In genomic region chr11:75369846-75370245, GRCh38 we compare ENCODE assay signal across 18 cellular contexts. TPM values are rescaled to one million over a fixed set of nuclear protein-coding genes. Genes with fewer than 3 reads are reported as not detected.
DNase-seq lines count a peak whose midpoint lies in the region; FAIRE-seq and TF ChIP-seq lines count a peak whose summit lies in the region.
"Had no signal": no experiment of that assay in that cellular context is flagged by ENCODE, and none has a peak within 500 bp of the region (broad histone marks: within the 10 kb centered on the region; RNA-seq: fewer than 3 reads in every experiment).

No MANE protein-coding gene starts in this region.

- no peaks in the 10 kb centered on the region for H3K9me3 ChIP-seq in H1 (ENCODE audit: insufficient read depth in 2 of 2, low read depth in 1 of 2, low read length in 1 of 2)
- H3K9me3 ChIP-seq in spleen = peaks cover 0 to 15% (median 11%) of the 10 kb centered on the region in 8 donors
- no peaks in the 10 kb centered on the region for H3K9me3 ChIP-seq in A673 (ENCODE audit: low read depth, low read length, poor library complexity, severe bottlenecking)
- H3K9me3 ChIP-seq: thoracic aorta had no signal

- H2BK5ac ChIP-seq in H1 (ENCODE audit: low read depth, low read length) = no peak overlapping the region

- peak overlapping the region; percentile 82 for H3K27ac Mint-ChIP-seq in T-helper 2 cell treated with Interferon-gamma antibody and Interleukin-4, amounts not matched to agents 5 μg/mL and 100 μg/mL, for 36 hours
- H3K27ac Mint-ChIP-seq: nephron had no signal

- no peaks in the 10 kb centered on the region for H3K79me2 ChIP-seq in H1 (ENCODE audit: control insufficient read depth in 1 of 2, insufficient read depth in 2 of 2, low read length in 2 of 2)

- TF ChIP-seq POLR2A in H1 (IDR thresholded peaks at IDR 0.05; ENCODE audit: control extremely low read depth in 1 of 2, low read depth in 2 of 2, low read length in 2 of 2) = no peak
- no peak for TF ChIP-seq POLR2A in spleen (IDR thresholded peaks at IDR 0.05)

- no peak overlapping the region for H3K4ac ChIP-seq in H1 (replicated peaks; ENCODE audit: insufficient read length, low read depth, low read length)

- intact Hi-C loops in spleen (cut with DNase I; ENCODE audit: low total_unique reads) = loop anchor here (10.0 kb wide), 1 partner anchor 445 kb away; no protein-coding TSS in a partner anchor
- intact Hi-C loops in A673 (cut with micrococcal nuclease; ENCODE audit: unreplicated experiment) = no loop called here

- peaks cover 22% of the 10 kb centered on the region for H3K4me1 Mint-ChIP-seq in T-helper 2 cell treated with Interferon-gamma antibody and Interleukin-4, amounts not matched to agents 5 μg/mL and 100 μg/mL, for 36 hours (ENCODE audit: low read depth)

- no peak overlapping the region for H3K14ac ChIP-seq in H1 (ENCODE audit: insufficient read length)

- H3K27me3 Mint-ChIP-seq in T-helper 2 cell treated with Interferon-gamma antibody and Interleukin-4, amounts not matched to agents 5 μg/mL and 100 μg/mL, for 36 hours (ENCODE audit: low read depth) = no peaks in the 10 kb centered on the region

- no peaks in the 10 kb centered on the region for H4K20me1 ChIP-seq in H1 (replicated peaks in 1 of 2; ENCODE audit: control insufficient read depth in 1 of 2, insufficient read depth in 2 of 2, low read length in 2 of 2)

- no peaks in the 10 kb centered on the region for H3K23me2 ChIP-seq in H1 (ENCODE audit: low read depth, low read length)

- H3K36me3 ChIP-seq in H1 (ENCODE audit: control insufficient read depth in 2 of 4, insufficient read depth in 4 of 4, low read length in 3 of 4) (no peaks in the 10 kb centered on the region), spleen (no peaks in the 10 kb centered on the region), A673 (ENCODE audit: insufficient read depth, low read length, poor library complexity, severe bottlenecking) (no peaks in the 10 kb centered on the region)
- H3K36me3 ChIP-seq: thoracic aorta had no signal

- H3K4me3 Mint-ChIP-seq in T-helper 2 cell treated with Interferon-gamma antibody and Interleukin-4, amounts not matched to agents 5 μg/mL and 100 μg/mL, for 36 hours = peak overlapping the region; percentile 54
- H3K4me3 Mint-ChIP-seq: nephron had no signal

- 82% methylated on average over 3 of the region's 3 CpGs; no CpG with 5 or more reads in 1 of the 2 experiments for WGBS in H1 (ENCODE audit: extremely low coverage in 1 of 2, insufficient coverage in 1 of 2, insufficient read length in 1 of 2, insufficient replicate concordance in 2 of 2, low coverage in 1 of 2, low lambda C conversion rate in 2 of 2, missing lambda C conversion rate in 1 of 2), 2 experiments
- WGBS in spleen, 5 donors = 13 to 28% (median 15%) methylated on average over 3 of the region's 3 CpGs

- no peak overlapping the region for H2BK120ac ChIP-seq in H1 (replicated peaks; ENCODE audit: low read depth, low read length)

- no peak overlapping the region for H2BK20ac ChIP-seq in H1 (ENCODE audit: low read length)

- H3K4me2 ChIP-seq in H1 (ENCODE audit: insufficient read depth in 1 of 2, low read depth in 2 of 2, low read length in 2 of 2) = no peak overlapping the region

- peaks cover 4% of the 10 kb centered on the region for H3K9me3 Mint-ChIP-seq in T-helper 2 cell treated with Interferon-gamma antibody and Interleukin-4, amounts not matched to agents 5 μg/mL and 100 μg/mL, for 36 hours

- no peak overlapping the region for H3K9ac ChIP-seq in H1 (replicated peaks in 1 of 4; ENCODE audit: extremely low read depth in 1 of 4, low read depth in 3 of 4, low read length in 3 of 4)

- no peak overlapping the region for H4K91ac ChIP-seq in H1 (replicated peaks; ENCODE audit: insufficient read length, low read length)

- TF ChIP-seq RAD21 in H1 (IDR thresholded peaks at IDR 0.05 in 1 of 2, conservative IDR thresholded peaks at IDR 0.05 in 1 of 2; ENCODE audit: low read depth in 2 of 2, low read length in 2 of 2) = no peak

- H2AFZ ChIP-seq in H1 (ENCODE audit: low read length) = no peak overlapping the region

- H2BK12ac ChIP-seq in H1 (ENCODE audit: low read depth, low read length) = no peak overlapping the region

- H3K4me3 ChIP-seq in H1 (ENCODE audit: extremely low read depth in 1 of 4, insufficient read depth in 2 of 4, low read depth in 3 of 4, low read length in 4 of 4) = no peak overlapping the region
- H3K4me3 ChIP-seq in spleen = no peak overlapping the region
- H3K4me3 ChIP-seq in A673 (ENCODE audit: low read depth, low read length, poor library complexity, severe bottlenecking) = no peak overlapping the region
- H3K4me3 ChIP-seq: thoracic aorta had no signal

- no peak for DNase-seq in T-helper 2 cell treated with Interferon-gamma antibody and Interleukin-4, amounts not matched to agents 5 μg/mL and 100 μg/mL, for 36 hours (ENCODE audit: low spot score)
- no peak for DNase-seq in T-helper 2 cell
- DNase-seq in NOMO-1 treated with DMSO at 0.1 percent for 48 hours (lab: John Stamatoyannopoulos, UW; ENCODE audit: unreplicated experiment) = peak; percentile 59
- no peak for DNase-seq in H1 (ENCODE audit: low read depth in 1 of 2, low spot score in 2 of 2)
- DNase-seq in spleen = no peak
- no peak for DNase-seq in SHP77 (lab: John Stamatoyannopoulos, UW)
- no peak for DNase-seq in effector CD4-positive, alpha-beta T cell
- no peak for DNase-seq in A673 (ENCODE audit: low spot score)
- DNase-seq: activated CD4-positive, CD25-positive, alpha-beta regulatory T cell; effector memory CD4-positive, alpha-beta T cell; foreskin melanocyte; GOT3; islet precursor cell had no signal

- no peak overlapping the region for H4K5ac ChIP-seq in H1 (ENCODE audit: insufficient read length, low read depth, low read length)

- H3K36me3 Mint-ChIP-seq in T-helper 2 cell treated with Interferon-gamma antibody and Interleukin-4, amounts not matched to agents 5 μg/mL and 100 μg/mL, for 36 hours (ENCODE audit: low read depth) = peaks cover 4% of the 10 kb centered on the region

- H3K79me1 ChIP-seq in H1 (ENCODE audit: low read depth, low read length) = no peaks in the 10 kb centered on the region

- H3K27me3 ChIP-seq in H1 (replicated peaks in 1 of 4; ENCODE audit: control insufficient read depth in 3 of 4, extremely low read depth in 1 of 4, insufficient read depth in 3 of 4, low read length in 3 of 4) (no peaks in the 10 kb centered on the region; a peak in 1 of 7 replicates), spleen (replicated peaks in 1 of 7) (no peaks in the 10 kb centered on the region), A673 (replicated peaks; ENCODE audit: insufficient read depth, low read depth, low read length, poor library complexity) (no peaks in the 10 kb centered on the region)

- H3K4me1 ChIP-seq in H1 (replicated peaks in 1 of 4; ENCODE audit: control insufficient read depth in 3 of 4, insufficient read depth in 4 of 4, low read length in 3 of 4) = no peaks in the 10 kb centered on the region
- peaks cover 0 to 44% (median 20%) of the 10 kb centered on the region in 6 donors for H3K4me1 ChIP-seq in spleen
- H3K4me1 ChIP-seq in A673 (ENCODE audit: insufficient read depth, low read length, poor library complexity, severe bottlenecking) = no peaks in the 10 kb centered on the region

- TF ChIP-seq EP300 in H1 (IDR thresholded peaks at IDR 0.05; ENCODE audit: borderline replicate concordance in 1 of 2, low read depth in 2 of 2, low read length in 2 of 2) = no peak

- no peak overlapping the region for H2BK15ac ChIP-seq in H1 (ENCODE audit: low read length)

- H4K8ac ChIP-seq in H1 (ENCODE audit: extremely low read depth, insufficient read depth, low read length) = no peak overlapping the region

- POLR2A ChIA-PET in H1 (lab: Charles Lee; ENCODE audit: partially characterized antibody) (no interaction called here), A673 (lab: Charles Lee; ENCODE audit: low non-redundant PET) (no interaction called here)

- CTCF ChIA-PET in H1 (lab: Charles Lee; ENCODE audit: partially characterized antibody) (interaction anchor here (0.6 to 1.2 kb wide), 2 partner anchors 90 to 95 kb away, joined by 4 read pairs; no protein-coding TSS in a partner anchor), A673 (lab: Charles Lee) (no interaction called here)

- BruUV-seq in A673 (replicated peaks; lab: Mats Ljungman, UMichigan) = no TSS peak

- H3K18ac ChIP-seq in H1 (ENCODE audit: extremely low read depth, low read length) = peak overlapping the region; percentile 38; the same call in 1 of the 2 replicates

- no peak overlapping the region for H3K27ac ChIP-seq in H1 (ENCODE audit: low read depth, low read length)
- peak overlapping the region in 5 of 8 donors; percentile 1 to 45 (median 13) for H3K27ac ChIP-seq in spleen
- no peak overlapping the region for H3K27ac ChIP-seq in A673 (ENCODE audit: low read depth, low read length, poor library complexity, severe bottlenecking)
- H3K27ac ChIP-seq: RWPE1, thoracic aorta had no signal

- no peak overlapping the region for H3K56ac ChIP-seq in H1 (replicated peaks; ENCODE audit: insufficient read length, low read depth, low read length)

- H3K23ac ChIP-seq in H1 (ENCODE audit: insufficient read length) = no peak overlapping the region

- no peak overlapping the region for H2AK5ac ChIP-seq in H1 (ENCODE audit: low read depth, low read length)

- no peak for FAIRE-seq in H1 (lab: Jason Lieb, UNC)
- FAIRE-seq: A204.1, GM19239 had no signal

- TF ChIP-seq CTCF in H1 (IDR thresholded peaks at IDR 0.05; ENCODE audit: control extremely low read depth in 1 of 3, insufficient read depth in 1 of 3, low read depth in 1 of 3, low read length in 3 of 3) (no peak), spleen (IDR thresholded peaks at IDR 0.05 in 8 of 11, conservative IDR thresholded peaks at IDR 0.05 in 3 of 11) (no peak), A673 (conservative IDR thresholded peaks at IDR 0.05; ENCODE audit: low read depth, low read length) (no peak)

RNA-seq across cellular contexts. Expression of gene ARRB1, which starts 18.4 kb away (rescaled TPM):
- total RNA-seq in H1 (2021; fragmentation: NEBNext Ultra II Directional; extraction: Animal tissue kit (Norgen Biotek cat#: 25700)) = 24.1 and 31.8 TPM in 2 replicates
- polyA plus RNA-seq in H1 (2011; rRNA removed) (9.4 and 12.4 TPM in 2 replicates), spleen (10 to 100 TPM; 11.6 to 49.3 (median 13.1) TPM)
- 14.0 TPM for polyA plus RNA-seq in H1 (2011; cell fraction: cytosol; rRNA removed)
- 16.7 TPM for polyA plus RNA-seq in H1 (2011; cell fraction: nucleus; rRNA removed)
- 8.9 to 11.1 TPM (median 10.3 TPM) in 4 replicates for polyA plus RNA-seq in H1 (2012, experiment 1 of 2)
- polyA plus RNA-seq in H1 (2012, experiment 2 of 2) = 7.6 TPM
- 26.6 TPM for polyA plus RNA-seq in H1 (2013, experiment 1 of 2)
- polyA plus RNA-seq in H1 (2013, experiment 2 of 2) = 27.4 TPM
- polyA minus RNA-seq in H1 (2011; rRNA and poly(A)+ RNA removed) = 37.7 and 39.1 TPM in 2 replicates
- 16.1 TPM for polyA minus RNA-seq in H1 (2011; cell fraction: cytosol; rRNA and poly(A)+ RNA removed)
- polyA minus RNA-seq in H1 (2011; cell fraction: nucleus; rRNA and poly(A)+ RNA removed) = 27.9 TPM
- total RNA-seq in spleen (100 to 1,000 TPM in 3 of 7 donors, 10 to 100 TPM in 4; 77.7 to 139 (median 84.8) TPM), A673 (2021) (37.8 and 62.0 TPM in 2 replicates)

RNA-seq across cellular contexts. Expression of gene RPS3, which starts 29.5 kb away (rescaled TPM):
- total RNA-seq in H1 (2021; fragmentation: NEBNext Ultra II Directional; extraction: Animal tissue kit (Norgen Biotek cat#: 25700)) = 3,813 and 3,882 TPM in 2 replicates
- polyA plus RNA-seq in H1 (2011; rRNA removed) (4,194 and 5,088 TPM in 2 replicates), spleen (1,000 to 10,000 TPM; 4,940 to 5,449 (median 5,352) TPM)
- polyA plus RNA-seq in H1 (2011; cell fraction: cytosol; rRNA removed) = 5,780 TPM
- 3,386 TPM for polyA plus RNA-seq in H1 (2011; cell fraction: nucleus; rRNA removed)
- polyA plus RNA-seq in H1 (2012, experiment 1 of 2) = 4,233 to 5,711 TPM (median 5,025 TPM) in 4 replicates
- polyA plus RNA-seq in H1 (2012, experiment 2 of 2) = 24,266 TPM
- polyA plus RNA-seq in H1 (2013, experiment 1 of 2) = 5,747 TPM
- polyA plus RNA-seq in H1 (2013, experiment 2 of 2) = 5,667 TPM
- 985 and 1,133 TPM in 2 replicates for polyA minus RNA-seq in H1 (2011; rRNA and poly(A)+ RNA removed)
- 694 TPM for polyA minus RNA-seq in H1 (2011; cell fraction: cytosol; rRNA and poly(A)+ RNA removed)
- 657 TPM for polyA minus RNA-seq in H1 (2011; cell fraction: nucleus; rRNA and poly(A)+ RNA removed)
- total RNA-seq in spleen (1,000 to 10,000 TPM; 1,482 to 2,624 (median 2,197) TPM), A673 (2021) (2,875 and 2,961 TPM in 2 replicates)

Comparison
In these comparisons a context has a peak if more than half of its experiments do, and no peak if none do; other contexts are left out.
1. H3K27ac ChIP-seq: peak in spleen (5 of 8); none in H1 (single experiment) and A673 (single experiment).